In the genomic region with DNA sequence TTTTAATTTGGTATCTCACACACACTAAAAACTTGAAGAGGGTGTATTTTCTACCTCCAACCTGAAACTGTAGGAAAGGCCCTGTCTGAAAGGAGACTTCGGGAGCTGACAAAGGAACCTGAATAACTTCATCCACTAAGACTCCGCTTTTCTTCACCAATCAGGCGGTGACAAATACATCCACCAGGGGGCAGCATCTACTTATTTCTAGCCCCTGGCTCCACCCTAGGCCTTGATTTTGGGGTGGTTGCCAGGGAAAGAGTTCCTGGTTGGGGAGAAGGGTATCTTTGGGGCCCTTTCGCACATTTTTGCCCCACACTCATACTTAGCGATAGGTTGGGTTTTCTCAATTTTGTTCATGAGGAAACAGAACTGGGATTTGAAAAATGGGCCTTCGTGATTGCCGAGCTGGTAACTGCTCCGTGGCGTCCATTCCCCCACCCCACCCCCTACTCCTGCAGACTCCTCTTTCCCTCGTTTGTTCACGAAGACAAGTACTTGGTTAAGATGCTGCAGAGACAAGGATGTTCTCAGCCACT, we compare ENCODE assay signal across 8 cellular contexts. TPM values are rescaled to one million over a fixed set of nuclear protein-coding genes. Genes with fewer than 3 reads are reported as not detected.
DNase-seq lines count a peak whose midpoint lies in the region; ATAC-seq and TF ChIP-seq lines count a peak whose summit lies in the region.

No MANE protein-coding gene starts in this region.

- no peak overlapping the region for H3K4me3 ChIP-seq in GM06990 (replicated peaks; ENCODE audit: low read depth, low read length)
- peak overlapping the region in 8 of 12 donors; percentile 4 to 31 (median 24) for H3K4me3 ChIP-seq in heart left ventricle
- no peak overlapping the region for H3K4me3 ChIP-seq in prostate gland
- no peak overlapping the region for H3K4me3 ChIP-seq in upper lobe of right lung

- intact Hi-C loops in heart left ventricle (cut with DNase I) = loop anchor here (1.0 to 2.0 kb wide), 2 partner anchors 89 kb away; a partner anchor contains a TSS
- intact Hi-C loops in prostate gland (cut with DNase I) = loop anchor here (1.0 kb wide), 1 partner anchor 89 kb away; a partner anchor contains a TSS
- intact Hi-C loops in upper lobe of right lung (cut with DNase I) = no loop called here

- no peaks in the 10 kb centered on the region for H3K36me3 ChIP-seq in GM06990 (ENCODE audit: control insufficient read depth, insufficient read depth, low read length)
- no peaks in the 10 kb centered on the region for H3K36me3 ChIP-seq in heart left ventricle
- no peaks in the 10 kb centered on the region for H3K36me3 ChIP-seq in prostate gland
- H3K36me3 ChIP-seq in upper lobe of right lung = no peaks in the 10 kb centered on the region

- no peak for DNase-seq in GM06990 (ENCODE audit: extremely low read depth, insufficient read length)
- DNase-seq in NCI-H1436 (lab: John Stamatoyannopoulos, UW) = peak; percentile 95
- DNase-seq in T-helper 1 cell = peak; percentile 69 to 92 (median 82)
- peak; percentile 78 for DNase-seq in amniotic epithelial cell (ENCODE audit: low read depth)
- DNase-seq in heart left ventricle = peak; percentile 79 to 91 (median 89)
- peak; percentile 93 for DNase-seq in prostate gland (ENCODE audit: low spot score)
- DNase-seq in upper lobe of right lung = peak; percentile 82

- TF ChIP-seq POLR2A in heart left ventricle (IDR thresholded peaks at IDR 0.05) (no peak), prostate gland (IDR thresholded peaks at IDR 0.05) (no peak)

- no peaks in the 10 kb centered on the region for H3K9me3 ChIP-seq in heart left ventricle
- no peaks in the 10 kb centered on the region for H3K9me3 ChIP-seq in prostate gland
- H3K9me3 ChIP-seq in upper lobe of right lung = no peaks in the 10 kb centered on the region

- peak overlapping the region in 8 of 12 donors; percentile 19 to 79 (median 62) for H3K27ac ChIP-seq in heart left ventricle
- peak overlapping the region; percentile 19 to 31 for H3K27ac ChIP-seq in prostate gland
- H3K27ac ChIP-seq in upper lobe of right lung = peak overlapping the region; percentile 58

- peak; percentile 82 for TF ChIP-seq CTCF in GM06990 (IDR thresholded peaks at IDR 0.05; ENCODE audit: insufficient read depth, low read length, poor library complexity, severe bottlenecking)
- TF ChIP-seq CTCF in heart left ventricle (IDR thresholded peaks at IDR 0.05) = peak; percentile 88 to 97 (median 94)
- peak; percentile 90 to 99 (median 98) for TF ChIP-seq CTCF in prostate gland (IDR thresholded peaks at IDR 0.05)
- peak; percentile 90 for TF ChIP-seq CTCF in upper lobe of right lung (IDR thresholded peaks at IDR 0.05)

- H3K4me1 ChIP-seq in heart left ventricle = peaks cover 0 to 34% (median 16%) of the 10 kb centered on the region in 12 donors
- H3K4me1 ChIP-seq in prostate gland (replicated peaks) = no peaks in the 10 kb centered on the region
- H3K4me1 ChIP-seq in upper lobe of right lung = peaks cover 30% of the 10 kb centered on the region

- ATAC-seq in heart left ventricle = peak; percentile 45 to 64 (median 60)
- peak; percentile 79 for ATAC-seq in upper lobe of right lung
- ATAC-seq in HG03469 (IDR thresholded peaks at IDR 0.05; ENCODE audit: unreplicated experiment) = no peak

- WGBS in heart left ventricle, 4 donors = 28 to 32% (median 29%) methylated on average over 11 of the region's 11 CpGs
- 31% methylated on average over 11 of the region's 11 CpGs for WGBS in prostate gland

- H3K27me3 ChIP-seq in GM06990 (replicated peaks; ENCODE audit: control insufficient read depth, insufficient read depth, low read length) (no peaks in the 10 kb centered on the region), heart left ventricle (no peaks in the 10 kb centered on the region), prostate gland (replicated peaks; ENCODE audit: insufficient read depth) (no peaks in the 10 kb centered on the region), upper lobe of right lung (no peaks in the 10 kb centered on the region)

RNA-seq across cellular contexts. Expression of a gene that starts 4.8 kb away (rescaled TPM):
- total RNA-seq in heart left ventricle (10 to 100 TPM in 1 of 9 donors, 1 to 10 TPM in 8; 2.2 to 16.2 (median 4.0) TPM), prostate gland (10 to 100 TPM in 1 of 2 donors, 1 to 10 TPM in 1; 4.8 to 17.2 TPM), upper lobe of right lung (18.5 TPM)
- 1 to 10 TPM; 5.6 to 8.7 TPM for polyA plus RNA-seq in heart left ventricle

Comparison
In these comparisons a context has a peak if more than half of its experiments do, and no peak if none do; other contexts are left out.
1. H3K4me3 ChIP-seq: peak in heart left ventricle (8 of 12); none in GM06990 (single experiment), prostate gland (0 of 2) and upper lobe of right lung (single experiment).
2. Peak in every context shown above with its lines, with median percentiles within 50 percentile points of each other: CTCF ChIP-seq and H3K27ac ChIP-seq.